In genomic region chr6:138785092-138785491, GRCh38 we compare ENCODE assay signal across 21 cellular contexts. TPM values are rescaled to one million over a fixed set of nuclear protein-coding genes. Genes with fewer than 3 reads are reported as not detected.
DNase-seq lines count a peak whose midpoint lies in the region; ATAC-seq and TF ChIP-seq lines count a peak whose summit lies in the region.
"Had no signal": no experiment of that assay in that cellular context is flagged by ENCODE, and none has a peak within 500 bp of the region (broad histone marks: within the 10 kb centered on the region; RNA-seq: fewer than 3 reads in every experiment).

No MANE protein-coding gene starts in this region.

- H3K36me3 ChIP-seq in heart left ventricle: peaks cover 0 to 92% (median 75%) of the 10 kb centered on the region in 9 donors

- H3K9me3 ChIP-seq in heart left ventricle (no peaks in the 10 kb centered on the region), right cardiac atrium (ENCODE audit: control insufficient read depth, low read length) (no peaks in the 10 kb centered on the region)
- H3K9me3 ChIP-seq: A549, BLaER1 had no signal

- peak; percentile 12 for DNase-seq in DMS 273 (lab: John Stamatoyannopoulos, UW; ENCODE audit: unreplicated experiment)
- DNase-seq in DMS 273 treated with DMSO at 0.1 percent for 48 hours (lab: John Stamatoyannopoulos, UW): no peak
- peak; percentile 26 for DNase-seq in Ammon's horn (ENCODE audit: low spot score)
- no peak for DNase-seq in heart left ventricle
- no peak for DNase-seq in right cardiac atrium
- DNase-seq in kidney glomerular epithelial cell (lab: John Stamatoyannopoulos, UW): no peak
- DNase-seq: AML-193; CD4-positive, alpha-beta memory T cell; DMS53; DND-41; EL; HFFc6; IMR-90 had no signal

- 60 to 75% (median 66%) methylated on average over 5 of the region's 5 CpGs for WGBS in heart left ventricle, 4 donors
- 57% methylated on average over 5 of the region's 5 CpGs for WGBS in right cardiac atrium

- H3K4me1 ChIP-seq in heart left ventricle: peaks cover 0 to 22% (median 12%) of the 10 kb centered on the region in 12 donors
- H3K4me1 ChIP-seq in right cardiac atrium (ENCODE audit: control insufficient read depth, insufficient read depth, low read length): peaks cover 1% of the 10 kb centered on the region
- H3K4me1 ChIP-seq: BLaER1 had no signal

- H3K4me3 ChIP-seq in heart left ventricle (no peak overlapping the region), right cardiac atrium (ENCODE audit: low read length) (no peak overlapping the region)
- H3K4me3 ChIP-seq: A549, BLaER1, GM23338 had no signal

- no peak for TF ChIP-seq POLR2A in heart left ventricle (IDR thresholded peaks at IDR 0.05)

- peak in 3 of 4 donors; percentile 24 to 64 (median 60) for ATAC-seq in heart left ventricle
- ATAC-seq in right cardiac atrium: peak; percentile 37 to 42
- no peak for ATAC-seq in GM21529 (IDR thresholded peaks at IDR 0.05; ENCODE audit: unreplicated experiment)
- no peak for ATAC-seq in GM21619 (IDR thresholded peaks at IDR 0.05; ENCODE audit: unreplicated experiment)
- ATAC-seq: A549, GM23338, HCT116 had no signal

- intact Hi-C loops in heart left ventricle (cut with DNase I) (no loop called here), right cardiac atrium (cut with DNase I) (no loop called here)

- H3K27me3 ChIP-seq in heart left ventricle: no peaks in the 10 kb centered on the region
- no peaks in the 10 kb centered on the region for H3K27me3 ChIP-seq in right cardiac atrium (ENCODE audit: control insufficient read depth, insufficient read depth)
- H3K27me3 ChIP-seq: BLaER1 had no signal

- H3K27ac ChIP-seq in heart left ventricle (peak overlapping the region in 9 of 12 donors; percentile 26 to 60 (median 50)), right cardiac atrium (ENCODE audit: low read length) (no peak overlapping the region)
- H3K27ac ChIP-seq: 22Rv1, A549, BLaER1 had no signal

- TF ChIP-seq CTCF in heart left ventricle (IDR thresholded peaks at IDR 0.05): no peak

RNA-seq across cellular contexts. Expression of gene ECT2L, which starts 10.8 kb away (rescaled TPM):
- 1 to 10 TPM; 1.3 to 6.0 (median 2.9) TPM for total RNA-seq in heart left ventricle
- under 1 TPM; 0.19 to 0.46 TPM for polyA plus RNA-seq in heart left ventricle
- 1 to 10 TPM in 2 of 4 donors, under 1 TPM in 2; 0.41 to 2.8 (median 0.75) TPM for total RNA-seq in right cardiac atrium
- 0.23 TPM for polyA plus RNA-seq in right cardiac atrium
- total RNA-seq: CD4-positive, alpha-beta memory T cell; HFFc6; IMR-90 had no signal
- polyA plus RNA-seq: CD14-positive monocyte, IMR-90 had no signal

RNA-seq across cellular contexts. Expression of gene CCDC28A, which starts 11.5 kb away (rescaled TPM):
- 10 to 100 TPM in 4 of 9 donors, 1 to 10 TPM in 5; 4.6 to 13.6 (median 7.8) TPM for total RNA-seq in heart left ventricle
- 10 to 100 TPM in 1 of 2 donors, 1 to 10 TPM in 1; 7.4 to 11.5 TPM for polyA plus RNA-seq in heart left ventricle
- total RNA-seq in right cardiac atrium: 10 to 100 TPM in 1 of 4 donors, 1 to 10 TPM in 3; 6.7 to 11.6 (median 9.7) TPM
- polyA plus RNA-seq in right cardiac atrium: 13.4 TPM

Comparison
In these comparisons a context has a peak if more than half of its experiments do, and no peak if none do; other contexts are left out.
1. DNase-seq: peak in DMS 273 (single experiment) and Ammon's horn (single experiment); none in DMS 273 treated with DMSO at 0.1 percent for 48 hours (single experiment), heart left ventricle (0 of 5), right cardiac atrium (0 of 3) and kidney glomerular epithelial cell (single experiment).
2. ATAC-seq: peak in heart left ventricle (3 of 4) and right cardiac atrium (2 of 2); none in GM21529 (single experiment) and GM21619 (single experiment).